9 cellular contexts compared by ENCODE assay signal in the genomic region with DNA sequence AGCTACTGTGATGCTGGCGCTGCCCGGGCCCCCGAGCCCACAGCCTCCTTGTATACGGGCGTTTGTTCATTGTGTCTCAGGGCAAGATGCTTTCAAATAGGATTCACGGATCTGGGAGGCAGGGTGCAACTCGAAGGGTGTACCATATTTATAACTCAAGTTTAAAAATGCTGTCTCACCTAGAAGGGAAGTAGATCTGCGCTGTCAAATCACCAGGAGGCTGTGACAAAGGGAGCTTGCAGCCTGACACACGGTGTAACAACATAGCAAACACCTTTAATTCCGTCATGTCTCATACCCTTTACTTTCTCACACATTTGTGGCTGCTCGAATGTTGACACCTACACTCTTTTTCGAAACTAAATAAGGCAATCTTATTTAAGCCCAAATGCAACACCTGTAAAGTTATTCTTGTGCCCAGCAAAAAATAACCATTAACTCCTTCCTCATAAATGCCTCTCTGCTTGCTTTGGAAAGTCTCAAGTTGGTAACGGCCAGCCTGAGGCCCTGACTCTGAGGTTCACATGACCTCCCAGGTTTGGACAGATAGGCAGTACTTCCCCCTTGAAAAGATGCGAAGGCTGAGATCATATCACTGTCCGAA. TPM values are rescaled to one million over a fixed set of nuclear protein-coding genes. Genes with fewer than 3 reads are reported as not detected.
A peak's percentile ranks its signal among the peaks of the same experiment; 100 is the strongest.
DNase-seq lines count a peak whose midpoint lies in the region; ATAC-seq and TF ChIP-seq lines count a peak whose summit lies in the region.
"Had no signal": no experiment of that assay in that cellular context is flagged by ENCODE, and none has a peak within 500 bp of the region (broad histone marks: within the 10 kb centered on the region; RNA-seq: fewer than 3 reads in every experiment).

No MANE protein-coding gene starts in this region.

- H3K9ac ChIP-seq in Karpas-422 (ENCODE audit: low read length) = no peak overlapping the region

- H3K27ac ChIP-seq in ACC112 (ENCODE audit: low read depth, low read length) (peak overlapping the region; percentile 91), Karpas-422 (ENCODE audit: low read length) (no peak overlapping the region), dorsolateral prefrontal cortex (peak overlapping the region; percentile 95 to 100 (median 100))

- H3K4me1 ChIP-seq in ACC112 (ENCODE audit: control insufficient read depth, insufficient read depth, low read length, unreplicated experiment) = peaks cover 82% of the 10 kb centered on the region
- H3K4me1 ChIP-seq in Karpas-422 (ENCODE audit: low read length) = peaks cover 53% of the 10 kb centered on the region

- no peaks in the 10 kb centered on the region for H3K9me3 ChIP-seq in Karpas-422 (ENCODE audit: low read length)

- peaks cover 22% of the 10 kb centered on the region for H3K36me3 Mint-ChIP-seq in natural killer cell treated with Interleukin-12 subunit alpha and Interleukin-12 subunit beta and Interleukin-15 and Interleukin-18, amount 100 ng/mL, for 72 hours
- H3K36me3 Mint-ChIP-seq in activated CD4-positive, alpha-beta memory T cell treated with anti-CD3 and anti-CD28 coated beads, Interleukin-2, amount 10 ng/mL, durations not matched to agents 7 days and 5 days (ENCODE audit: low read depth) = peaks cover 9% of the 10 kb centered on the region

- H3K27me3 ChIP-seq in ACC112 (ENCODE audit: insufficient read depth, low read length) (no peaks in the 10 kb centered on the region), Karpas-422 (ENCODE audit: low read length) (no peaks in the 10 kb centered on the region), dorsolateral prefrontal cortex (no peaks in the 10 kb centered on the region)

- H2AFZ ChIP-seq in ACC112 (ENCODE audit: low read length, unreplicated experiment) (no peak overlapping the region), Karpas-422 (ENCODE audit: low read length) (no peak overlapping the region)

- intact Hi-C loops in dorsolateral prefrontal cortex (cut with DNase I) = no loop called here

- H3K27ac Mint-ChIP-seq in natural killer cell treated with Interleukin-12 subunit alpha and Interleukin-12 subunit beta and Interleukin-15 and Interleukin-18, amount 100 ng/mL, for 72 hours = peak overlapping the region in 1 of 2 donors; percentile 99
- no peak overlapping the region for H3K27ac Mint-ChIP-seq in activated CD4-positive, alpha-beta memory T cell treated with anti-CD3 and anti-CD28 coated beads, Interleukin-2, amount 10 ng/mL, durations not matched to agents 7 days and 5 days

- CTCF ChIA-PET in activated CD4-positive, alpha-beta memory T cell treated with anti-CD3 and anti-CD28 coated beads, Interleukin-2, amount 10 ng/mL, durations not matched to agents 7 days and 5 days (lab: Charles Lee) = interaction anchor here (0.8 kb wide), 1 partner anchor 10 kb away, joined by 3 read pairs; no protein-coding TSS in a partner anchor

- no peaks in the 10 kb centered on the region for H3K9me3 Mint-ChIP-seq in natural killer cell treated with Interleukin-12 subunit alpha and Interleukin-12 subunit beta and Interleukin-15 and Interleukin-18, amount 100 ng/mL, for 72 hours
- H3K9me3 Mint-ChIP-seq in activated CD4-positive, alpha-beta memory T cell treated with anti-CD3 and anti-CD28 coated beads, Interleukin-2, amount 10 ng/mL, durations not matched to agents 7 days and 5 days = no peaks in the 10 kb centered on the region

- peak in 2 of 56 donors; percentile 4 to 13 for TF ChIP-seq CTCF in dorsolateral prefrontal cortex (IDR thresholded peaks at IDR 0.05 in 54 of 56, conservative IDR thresholded peaks at IDR 0.05 in 2 of 56; ENCODE audit: low read depth in 1 of 56, partially characterized antibody in 56 of 56)

- H3K36me3 ChIP-seq in ACC112 (ENCODE audit: insufficient read depth, low read length) (no peaks in the 10 kb centered on the region), Karpas-422 (ENCODE audit: insufficient read depth, low read length) (no peaks in the 10 kb centered on the region)

- H4K20me1 ChIP-seq in Karpas-422 (ENCODE audit: insufficient read depth, low read depth, low read length) = peaks cover 13% of the 10 kb centered on the region; the same call in 1 of the 2 replicates

- DNase-seq in Karpas-422 (no peak), dorsolateral prefrontal cortex (peak in 6 of 10 donors; percentile 71 to 85 (median 79))
- no peak for DNase-seq in natural killer cell treated with Interleukin-12 subunit alpha and Interleukin-12 subunit beta and Interleukin-15 and Interleukin-18, amount 100 ng/mL, for 72 hours (ENCODE audit: low spot score)
- DNase-seq in effector CD8-positive, alpha-beta T cell (lab: John Stamatoyannopoulos, UW) = no peak
- DNase-seq in activated CD4-positive, alpha-beta memory T cell treated with anti-CD3 and anti-CD28 coated beads, Interleukin-2, amount 10 ng/mL, durations not matched to agents 7 days and 5 days = no peak
- DNase-seq: HCEC 1CT had no signal

- H3K4me2 ChIP-seq in Karpas-422 (ENCODE audit: low read depth, low read length, poor library complexity, severe bottlenecking) = peak overlapping the region; percentile 10

- POLR2A ChIA-PET in activated CD4-positive, alpha-beta memory T cell treated with anti-CD3 and anti-CD28 coated beads, Interleukin-2, amount 10 ng/mL, durations not matched to agents 7 days and 5 days (lab: Charles Lee) = no interaction called here

- no peaks in the 10 kb centered on the region for H3K9me2 ChIP-seq in Karpas-422 (replicated peaks; ENCODE audit: insufficient read depth, low read length)

- H3K4me1 Mint-ChIP-seq in natural killer cell treated with Interleukin-12 subunit alpha and Interleukin-12 subunit beta and Interleukin-15 and Interleukin-18, amount 100 ng/mL, for 72 hours (ENCODE audit: low read depth in 2 of 2) = peaks cover 85 to 93% of the 10 kb centered on the region in 2 donors
- H3K4me1 Mint-ChIP-seq in activated CD4-positive, alpha-beta memory T cell treated with anti-CD3 and anti-CD28 coated beads, Interleukin-2, amount 10 ng/mL, durations not matched to agents 7 days and 5 days = peaks cover 51% of the 10 kb centered on the region

- H3K27me3 Mint-ChIP-seq in natural killer cell treated with Interleukin-12 subunit alpha and Interleukin-12 subunit beta and Interleukin-15 and Interleukin-18, amount 100 ng/mL, for 72 hours = no peaks in the 10 kb centered on the region
- H3K27me3 Mint-ChIP-seq in activated CD4-positive, alpha-beta memory T cell treated with anti-CD3 and anti-CD28 coated beads, Interleukin-2, amount 10 ng/mL, durations not matched to agents 7 days and 5 days = peaks cover 18% of the 10 kb centered on the region

- H3K4me3 ChIP-seq in ACC112 (ENCODE audit: low read depth, low read length) = peak overlapping the region; percentile 88
- H3K4me3 ChIP-seq in Karpas-422 (ENCODE audit: low read length) = no peak overlapping the region
- peak overlapping the region; percentile 9 to 100 (median 70) for H3K4me3 ChIP-seq in dorsolateral prefrontal cortex

- peak; percentile 58 to 64 for ATAC-seq in natural killer cell treated with Interleukin-12 subunit alpha and Interleukin-12 subunit beta and Interleukin-15 and Interleukin-18, amount 100 ng/mL, for 72 hours
- ATAC-seq in GM21786 (IDR thresholded peaks at IDR 0.05; ENCODE audit: unreplicated experiment) (no peak), GM19328 (IDR thresholded peaks at IDR 0.05; ENCODE audit: unreplicated experiment) (no peak)

- H3K79me2 ChIP-seq in ACC112 (ENCODE audit: control insufficient read depth, insufficient read depth, low read length, unreplicated experiment) (peaks cover 100% of the 10 kb centered on the region), Karpas-422 (ENCODE audit: low read length) (peaks cover 6% of the 10 kb centered on the region; the same call in 1 of the 2 replicates)

- H3K4me3 Mint-ChIP-seq in natural killer cell treated with Interleukin-12 subunit alpha and Interleukin-12 subunit beta and Interleukin-15 and Interleukin-18, amount 100 ng/mL, for 72 hours = peak overlapping the region; percentile 98
- no peak overlapping the region for H3K4me3 Mint-ChIP-seq in activated CD4-positive, alpha-beta memory T cell treated with anti-CD3 and anti-CD28 coated beads, Interleukin-2, amount 10 ng/mL, durations not matched to agents 7 days and 5 days

RNA-seq across cellular contexts. Expression of a gene that starts 11.7 kb away (rescaled TPM):
- 15.3 and 29.4 TPM in 2 replicates for total RNA-seq in Karpas-422 (2014; rRNA removed; shearing (Covaris generic); ENCODE audit: low replicate concordance)
- total RNA-seq in dorsolateral prefrontal cortex = 100 to 1,000 TPM; 160 to 942 (median 318) TPM
- 100 to 1,000 TPM; 181 to 248 TPM for total RNA-seq in natural killer cell treated with Interleukin-12 subunit alpha and Interleukin-12 subunit beta and Interleukin-15 and Interleukin-18, amount 100 ng/mL, for 72 hours
- total RNA-seq in activated CD4-positive, alpha-beta memory T cell treated with anti-CD3 and anti-CD28 coated beads, Interleukin-2, amount 10 ng/mL, durations not matched to agents 7 days and 5 days = 10 to 100 TPM; 19.4 to 20.6 TPM

Comparison
In these comparisons a context has a peak if more than half of its experiments do, and no peak if none do; other contexts are left out.
1. DNase-seq: peak in dorsolateral prefrontal cortex (6 of 10); none in Karpas-422 (single experiment), natural killer cell treated with Interleukin-12 subunit alpha and Interleukin-12 subunit beta and Interleukin-15 and Interleukin-18, amount 100 ng/mL, for 72 hours (single experiment), effector CD8-positive, alpha-beta T cell (single experiment) and activated CD4-positive, alpha-beta memory T cell treated with anti-CD3 and anti-CD28 coated beads, Interleukin-2, amount 10 ng/mL, durations not matched to agents 7 days and 5 days (single experiment).
2. ATAC-seq: peak in natural killer cell treated with Interleukin-12 subunit alpha and Interleukin-12 subunit beta and Interleukin-15 and Interleukin-18, amount 100 ng/mL, for 72 hours (2 of 2); none in GM21786 (single experiment) and GM19328 (single experiment).